ENCODE assay signal across 20 cellular contexts in the genomic region with DNA sequence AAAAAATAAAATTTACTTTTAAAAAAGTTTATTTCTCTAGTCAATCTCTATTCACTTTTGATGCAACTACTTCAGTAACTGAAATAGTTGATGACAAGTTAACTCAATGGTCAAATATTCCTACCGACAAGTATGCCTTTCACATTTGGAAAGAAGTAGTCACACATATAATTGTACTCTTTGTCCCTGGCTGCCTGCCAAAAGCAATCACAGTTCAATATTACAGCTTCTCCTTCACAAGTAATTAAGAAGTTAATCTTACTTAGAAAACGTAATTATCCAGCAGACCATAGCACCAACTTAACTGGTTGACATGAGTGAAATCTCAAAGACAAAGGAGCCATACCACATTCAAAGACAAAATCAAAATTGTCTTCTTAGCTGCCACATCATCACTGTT.
DNase-seq lines count a peak whose midpoint lies in the region; ATAC-seq, FAIRE-seq and TF ChIP-seq lines count a peak whose summit lies in the region.
"Had no signal": no experiment of that assay in that cellular context is flagged by ENCODE, and none has a peak within 500 bp of the region (broad histone marks: within the 10 kb centered on the region; RNA-seq: fewer than 3 reads in every experiment).

No MANE protein-coding gene starts in this region.

- H3K9me3 Mint-ChIP-seq in stimulated activated naive B cell treated with anti-CD40 and anti-IgM and Interleukin-4, amounts not matched to agents 10 μg/mL and 1 μg/mL and 100 μg/mL, for 72 hours = no peaks in the 10 kb centered on the region
- no peaks in the 10 kb centered on the region for H3K9me3 Mint-ChIP-seq in chondrocyte (ENCODE audit: low read depth)
- H3K9me3 Mint-ChIP-seq: CD4-positive, alpha-beta T cell; H9 had no signal

- FAIRE-seq in H54 (lab: Jason Lieb, UNC) (peak; percentile 6), K562 (lab: Jason Lieb, UNC) (no peak)
- FAIRE-seq: A549, D721Med had no signal

- in situ Hi-C loops in K562 (cut with MboI) = no loop called here

- H3K9ac ChIP-seq in K562 (ENCODE audit: insufficient read depth in 1 of 2, low read depth in 2 of 2, low read length in 2 of 2) = no peak overlapping the region

- no peak for TF ChIP-seq RAD21 in K562 (CRISPR knock-in tag; conservative IDR thresholded peaks at IDR 0.05 in 1 of 2, IDR thresholded peaks at IDR 0.05 in 1 of 2)

- H3K27ac Mint-ChIP-seq in stimulated activated naive B cell treated with anti-CD40 and anti-IgM and Interleukin-4, amounts not matched to agents 10 μg/mL and 1 μg/mL and 100 μg/mL, for 72 hours = no peak overlapping the region
- no peak overlapping the region for H3K27ac Mint-ChIP-seq in chondrocyte (ENCODE audit: unreplicated experiment)
- H3K27ac Mint-ChIP-seq: CD4-positive, alpha-beta T cell; H9 had no signal

- H3K9me3 ChIP-seq in K562 (replicated peaks; ENCODE audit: control insufficient read depth, insufficient read depth, low read depth, low read length) = no peaks in the 10 kb centered on the region
- H3K9me3 ChIP-seq: A549, Caco-2 had no signal

- no peaks in the 10 kb centered on the region for H4K20me1 ChIP-seq in K562 (replicated peaks; ENCODE audit: control insufficient read depth, insufficient read depth, low read length)

- no peak overlapping the region for H3K4me3 Mint-ChIP-seq in stimulated activated naive B cell treated with anti-CD40 and anti-IgM and Interleukin-4, amounts not matched to agents 10 μg/mL and 1 μg/mL and 100 μg/mL, for 72 hours
- no peak overlapping the region for H3K4me3 Mint-ChIP-seq in chondrocyte (ENCODE audit: unreplicated experiment)
- H3K4me3 Mint-ChIP-seq: CD4-positive, alpha-beta T cell; H9 had no signal

- TF ChIP-seq CTCF in K562 (IDR thresholded peaks at IDR 0.05 in 2 of 3, conservative IDR thresholded peaks at IDR 0.05 in 1 of 3; ENCODE audit: insufficient read depth in 2 of 3, low read depth in 1 of 3, low read length in 3 of 3) (no peak), chondrocyte (IDR thresholded peaks at IDR 0.05) (no peak)

- DNase-seq in DMS 273 (lab: John Stamatoyannopoulos, UW; ENCODE audit: unreplicated experiment) (peak; percentile 14), DMS 273 treated with DMSO at 0.1 percent for 48 hours (lab: John Stamatoyannopoulos, UW) (no peak), H54 (ENCODE audit: insufficient read length, low spot score) (no peak), K562 (ENCODE audit: extremely low read depth in 1 of 4, low spot score in 3 of 4) (no peak), renal cortical epithelial cell (ENCODE audit: low read depth) (peak; percentile 57), chondrocyte (ENCODE audit: low spot score) (no peak), NCI-H345 treated with DMSO at 0.1 percent for 48 hours (lab: John Stamatoyannopoulos, UW; ENCODE audit: unreplicated experiment) (no peak)
- no peak for DNase-seq in stimulated activated naive B cell treated with anti-CD40 and anti-IgM and Interleukin-4, amounts not matched to agents 10 μg/mL and 1 μg/mL and 100 μg/mL, for 72 hours
- DNase-seq: AML-193; Caco-2; CD4-positive, alpha-beta T cell; DMS79 treated with DMSO at 0.1 percent for 48 hours; GF-D8; GOT3; H9 had no signal

- TF ChIP-seq POLR2A in H54 (IDR thresholded peaks at IDR 0.05; ENCODE audit: low read depth, low read length) (no peak), K562 (conservative IDR thresholded peaks at IDR 0.05) (no peak)

- H2AFZ ChIP-seq in K562 (ENCODE audit: low read depth, low read length) = no peak overlapping the region

- H3K27me3 ChIP-seq in K562 (ENCODE audit: control insufficient read depth in 2 of 2, insufficient read depth in 2 of 2, low read length in 2 of 2) = peaks cover 0 to 5% of the 10 kb centered on the region in 2 experiments; a peak in 1 of 5 replicates

- no peaks in the 10 kb centered on the region for H3K79me2 ChIP-seq in K562 (ENCODE audit: control insufficient read depth, insufficient read depth, low read length)

- no peak for TF ChIP-seq EP300 in K562 (IDR thresholded peaks at IDR 0.05; ENCODE audit: low read length)

- intact Hi-C loops in K562 (cut with micrococcal nuclease) = no loop called here

- H3K4me1 ChIP-seq in K562 (replicated peaks in 1 of 2; ENCODE audit: control insufficient read depth in 2 of 2, insufficient read depth in 2 of 2, low read length in 2 of 2) = no peaks in the 10 kb centered on the region

- no peaks in the 10 kb centered on the region for H3K36me3 ChIP-seq in K562 (ENCODE audit: control insufficient read depth, insufficient read depth, low read length)

- CTCF ChIA-PET in K562 (lab: Yijun Ruan, JAX; ENCODE audit: low intra/inter-chr PET ratio) = no interaction called here

- H3K27me3 Mint-ChIP-seq in stimulated activated naive B cell treated with anti-CD40 and anti-IgM and Interleukin-4, amounts not matched to agents 10 μg/mL and 1 μg/mL and 100 μg/mL, for 72 hours = no peaks in the 10 kb centered on the region
- no peaks in the 10 kb centered on the region for H3K27me3 Mint-ChIP-seq in chondrocyte (ENCODE audit: low read depth)
- H3K27me3 Mint-ChIP-seq: CD4-positive, alpha-beta T cell had no signal

- H3K4me3 ChIP-seq in K562 = no peak overlapping the region
- H3K4me3 ChIP-seq: A549 had no signal

- no peak for ATAC-seq in K562
- no peak for ATAC-seq in stimulated activated naive B cell treated with anti-CD40 and anti-IgM and Interleukin-4, amounts not matched to agents 10 μg/mL and 1 μg/mL and 100 μg/mL, for 72 hours (replicated peaks)
- ATAC-seq: A549 had no signal

- 0% methylated on average over 2 of the region's 2 CpGs for WGBS in K562 (ENCODE audit: insufficient coverage, low coverage, missing lambda C conversion rate)

- H3K4me2 ChIP-seq in K562 (ENCODE audit: insufficient read depth, low read length) = no peak overlapping the region
- H3K4me2 ChIP-seq: A549 had no signal

- H3K9me1 ChIP-seq in K562 (ENCODE audit: control insufficient read depth, insufficient read depth, low read length) = no peaks in the 10 kb centered on the region

- POLR2A ChIA-PET in K562 (lab: Yijun Ruan, JAX) = no interaction called here

- no TSS peak for BruUV-seq in K562 (replicated peaks; lab: Mats Ljungman, UMichigan)

- H3K36me3 Mint-ChIP-seq in stimulated activated naive B cell treated with anti-CD40 and anti-IgM and Interleukin-4, amounts not matched to agents 10 μg/mL and 1 μg/mL and 100 μg/mL, for 72 hours = no peaks in the 10 kb centered on the region
- H3K36me3 Mint-ChIP-seq in chondrocyte (ENCODE audit: low read depth) = no peaks in the 10 kb centered on the region

- no peak overlapping the region for H3K27ac ChIP-seq in K562 (ENCODE audit: extremely low read depth, low read depth, low read length)
- H3K27ac ChIP-seq: 22Rv1, A549, C4-2B, HL-60 had no signal

- H3K4me1 Mint-ChIP-seq in stimulated activated naive B cell treated with anti-CD40 and anti-IgM and Interleukin-4, amounts not matched to agents 10 μg/mL and 1 μg/mL and 100 μg/mL, for 72 hours = no peaks in the 10 kb centered on the region
- no peaks in the 10 kb centered on the region for H3K4me1 Mint-ChIP-seq in chondrocyte (ENCODE audit: low read depth)

TF ChIP-seq in K562, 482 proteins besides CTCF, POLR2A, EP300 and RAD21:
- TF ChIP-seq BRCA1 (IDR thresholded peaks at IDR 0.05) (no peak), BRCA1 (CRISPR knock-in tag; IDR thresholded peaks at IDR 0.05) (no peak), NFIX (CRISPR knock-in tag; IDR thresholded peaks at IDR 0.05; ENCODE audit: low read depth) (peak; percentile 27; the same call in 1 of the 2 replicates), NFIC (IDR thresholded peaks at IDR 0.05) (peak; percentile 77)

Comparison
In these comparisons a context has a peak if more than half of its experiments do, and no peak if none do; other contexts are left out.
1. DNase-seq: peak in DMS 273 (single experiment) and renal cortical epithelial cell (single experiment); none in DMS 273 treated with DMSO at 0.1 percent for 48 hours (single experiment), H54 (single experiment), K562 (0 of 4), stimulated activated naive B cell treated with anti-CD40 and anti-IgM and Interleukin-4, amounts not matched to agents 10 μg/mL and 1 μg/mL and 100 μg/mL, for 72 hours (single experiment), chondrocyte (single experiment) and NCI-H345 treated with DMSO at 0.1 percent for 48 hours (single experiment).